8 cellular contexts compared by ENCODE assay signal in the genomic region with DNA sequence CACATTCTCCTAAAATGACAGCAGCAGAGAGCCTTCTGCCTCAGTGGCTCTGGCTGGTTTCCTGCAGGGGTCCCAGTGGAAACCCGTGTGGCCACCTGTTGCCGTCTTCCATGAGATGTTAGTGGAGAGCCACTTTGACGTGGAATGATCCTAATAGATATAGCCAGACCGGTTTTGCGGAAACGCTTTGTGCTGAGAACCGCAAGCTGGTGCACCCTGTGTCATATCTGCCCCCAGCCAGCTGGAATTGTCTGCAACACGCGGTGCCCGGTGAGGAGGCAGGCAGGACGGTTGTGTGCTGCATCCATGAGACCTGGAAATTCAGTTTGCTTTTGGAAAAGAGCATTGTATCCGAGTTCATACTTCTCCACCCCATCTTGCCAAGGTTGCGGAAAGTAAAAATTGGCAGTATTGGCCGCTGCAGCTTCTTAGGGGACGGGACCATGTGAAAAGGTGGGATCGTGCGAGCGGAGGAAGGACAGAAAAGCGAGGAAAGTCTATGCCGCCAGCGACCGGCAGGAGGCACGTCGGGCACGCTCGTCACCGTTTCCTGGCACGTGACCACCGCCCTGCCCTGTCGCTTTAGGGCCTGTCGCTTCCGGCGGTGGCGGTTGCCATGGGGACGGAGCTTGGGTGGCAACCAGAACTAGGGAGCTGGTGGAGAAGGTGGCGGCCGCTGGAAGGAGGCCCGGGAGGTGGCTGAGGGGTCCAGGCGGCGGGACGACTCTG. TPM values are rescaled to one million over a fixed set of nuclear protein-coding genes. Genes with fewer than 3 reads are reported as not detected.
DNase-seq lines count a peak whose midpoint lies in the region; ATAC-seq, FAIRE-seq and TF ChIP-seq lines count a peak whose summit lies in the region.

A gene with protein sequence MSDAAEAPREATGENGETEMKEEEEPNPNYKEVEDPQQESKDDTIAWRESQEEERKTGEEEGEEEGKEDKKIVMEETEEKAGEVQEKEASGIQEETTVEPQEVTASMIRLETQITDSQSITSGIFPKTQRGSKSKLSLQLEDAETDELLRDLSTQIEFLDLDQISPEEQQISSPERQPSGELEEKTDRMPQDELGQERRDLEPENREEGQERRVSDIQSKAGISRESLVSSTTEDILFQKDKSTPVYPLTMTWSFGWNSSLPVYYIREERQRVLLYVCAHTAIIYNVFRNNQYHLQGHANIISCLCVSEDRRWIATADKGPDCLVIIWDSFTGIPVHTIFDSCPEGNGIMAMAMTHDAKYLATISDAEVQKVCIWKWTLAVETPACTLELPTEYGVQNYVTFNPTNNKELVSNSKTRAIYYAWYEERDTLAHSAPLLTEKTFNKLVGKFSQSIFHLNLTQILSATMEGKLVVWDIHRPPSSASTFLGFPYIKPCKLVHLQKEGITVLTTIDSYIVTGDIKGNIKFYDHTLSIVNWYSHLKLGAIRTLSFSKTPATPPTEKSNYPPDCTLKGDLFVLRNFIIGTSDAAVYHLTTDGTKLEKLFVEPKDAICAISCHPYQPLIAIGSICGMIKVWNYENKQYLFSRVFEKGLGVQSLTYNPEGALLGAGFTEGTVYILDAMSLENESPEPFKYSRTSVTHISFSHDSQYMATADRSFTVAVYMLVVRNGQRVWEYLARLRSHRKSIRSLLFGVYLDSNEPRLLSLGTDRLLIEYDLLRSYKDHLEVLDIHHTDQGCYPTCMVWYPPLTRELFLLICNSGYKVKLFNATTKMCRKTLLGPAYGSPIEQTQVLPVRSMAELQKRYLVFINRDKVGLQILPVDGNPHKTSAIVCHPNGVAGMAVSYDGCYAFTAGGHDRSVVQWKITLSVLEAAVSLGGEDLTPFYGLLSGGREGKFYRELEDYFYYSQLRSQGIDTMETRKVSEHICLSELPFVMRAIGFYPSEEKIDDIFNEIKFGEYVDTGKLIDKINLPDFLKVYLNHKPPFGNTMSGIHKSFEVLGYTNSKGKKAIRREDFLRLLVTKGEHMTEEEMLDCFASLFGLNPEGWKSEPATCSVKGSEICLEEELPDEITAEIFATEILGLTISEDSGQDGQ (plus strand): TSS at position 643 of the 729 bp plus-strand sequence. CDS start 2,714 bp downstream, outside the sequence.

- ATAC-seq in HG02852 (IDR thresholded peaks at IDR 0.05; ENCODE audit: unreplicated experiment) (peak; percentile 88), right lobe of liver (peak; percentile 96 to 100 (median 98))

- H3K9me3 ChIP-seq in right lobe of liver, result no peaks in the 10 kb centered on the region

- H3K4me3 Mint-ChIP-seq in activated CD4-positive, alpha-beta T cell treated with anti-CD3 and anti-CD28 coated beads, Interleukin-2, amount 10 ng/mL, durations not matched to agents 24 days and 14 days, result peak within 1 kb of the TSS; percentile 81
- H3K4me3 Mint-ChIP-seq in dendritic cell treated with granulocyte-macrophage colony-stimulating factor and Interleukin-4, amounts not matched to agents 40 ng/mL and 50 ng/mL, for 4 days, result peak within 1 kb of the TSS; percentile 76

- peaks cover 16% of the 10 kb centered on the region for H3K4me1 Mint-ChIP-seq in activated CD4-positive, alpha-beta T cell treated with anti-CD3 and anti-CD28 coated beads, Interleukin-2, amount 10 ng/mL, durations not matched to agents 24 days and 14 days
- peaks cover 33% of the 10 kb centered on the region for H3K4me1 Mint-ChIP-seq in dendritic cell treated with granulocyte-macrophage colony-stimulating factor and Interleukin-4, amounts not matched to agents 40 ng/mL and 50 ng/mL, for 4 days (ENCODE audit: low read depth)

- intact Hi-C loops in activated CD4-positive, alpha-beta T cell treated with anti-CD3 and anti-CD28 coated beads, Interleukin-2, amount 10 ng/mL, durations not matched to agents 24 days and 14 days (cut with micrococcal nuclease), result loop anchor here (2.0 to 5.0 kb wide), 2 partner anchors 29 to 104 kb away; a partner anchor contains a TSS
- intact Hi-C loops in dendritic cell treated with granulocyte-macrophage colony-stimulating factor and Interleukin-4, amounts not matched to agents 40 ng/mL and 50 ng/mL, for 4 days (cut with micrococcal nuclease), result loop anchor here (1.0 to 5.0 kb wide), 2 partner anchors 30 to 104 kb away; a partner anchor contains a TSS
- intact Hi-C loops in right lobe of liver (cut with DNase I), result no loop called here

- peak; percentile 49 to 94 (median 69) for TF ChIP-seq CTCF in right lobe of liver (IDR thresholded peaks at IDR 0.05)

- peaks cover 0 to 8% (median 0%) of the 10 kb centered on the region in 4 donors for H3K4me1 ChIP-seq in right lobe of liver

- DNase-seq in GM12891 (ENCODE audit: insufficient read length, low spot score) (peak; percentile 89), NCI-H2081 (lab: John Stamatoyannopoulos, UW) (peak; percentile 95 to 97), right lobe of liver (peak; percentile 99), HCEC 1CT (no peak)
- peak; percentile 99 for DNase-seq in activated CD4-positive, alpha-beta T cell treated with anti-CD3 and anti-CD28 coated beads, Interleukin-2, amount 10 ng/mL, durations not matched to agents 24 days and 14 days
- DNase-seq in stimulated activated CD4-positive, alpha-beta T cell treated with anti-CD3 and anti-CD28 coated beads, Interleukin-4, amount 100 ng/mL, for 24 hours, result peak; percentile 95

- 25% methylated on average over 17 of the region's 41 CpGs for WGBS in right lobe of liver (ENCODE audit: insufficient coverage, low coverage, low lambda C conversion rate, missing lambda C conversion rate)

- H3K4me3 ChIP-seq in right lobe of liver, result peak within 1 kb of the TSS; percentile 37 to 51 (median 39)

- no peaks in the 10 kb centered on the region for H3K27me3 ChIP-seq in right lobe of liver

- no peak; the same call in 1 of the 2 replicates for TF ChIP-seq POLR2A in GM12891 (IDR thresholded peaks at IDR 0.05; ENCODE audit: low read depth, low read length)
- TF ChIP-seq POLR2A in right lobe of liver (IDR thresholded peaks at IDR 0.05), result no peak

- H3K27ac Mint-ChIP-seq in activated CD4-positive, alpha-beta T cell treated with anti-CD3 and anti-CD28 coated beads, Interleukin-2, amount 10 ng/mL, durations not matched to agents 24 days and 14 days, result peak within 1 kb of the TSS; percentile 92
- peak within 1 kb of the TSS; percentile 78 for H3K27ac Mint-ChIP-seq in dendritic cell treated with granulocyte-macrophage colony-stimulating factor and Interleukin-4, amounts not matched to agents 40 ng/mL and 50 ng/mL, for 4 days

- peak within 1 kb of the TSS in 2 of 3 donors; percentile 10 to 23 for H3K27ac ChIP-seq in right lobe of liver

- no peaks in the 10 kb centered on the region for H3K9me3 Mint-ChIP-seq in activated CD4-positive, alpha-beta T cell treated with anti-CD3 and anti-CD28 coated beads, Interleukin-2, amount 10 ng/mL, durations not matched to agents 24 days and 14 days
- no peaks in the 10 kb centered on the region for H3K9me3 Mint-ChIP-seq in dendritic cell treated with granulocyte-macrophage colony-stimulating factor and Interleukin-4, amounts not matched to agents 40 ng/mL and 50 ng/mL, for 4 days

- FAIRE-seq in GM12891 (lab: Jason Lieb, UNC), result peak; percentile 99

- peaks cover 0 to 30% (median 14%) of the 10 kb centered on the region in 4 donors for H3K36me3 ChIP-seq in right lobe of liver

- H3K27me3 Mint-ChIP-seq in activated CD4-positive, alpha-beta T cell treated with anti-CD3 and anti-CD28 coated beads, Interleukin-2, amount 10 ng/mL, durations not matched to agents 24 days and 14 days, result no peaks in the 10 kb centered on the region
- no peaks in the 10 kb centered on the region for H3K27me3 Mint-ChIP-seq in dendritic cell treated with granulocyte-macrophage colony-stimulating factor and Interleukin-4, amounts not matched to agents 40 ng/mL and 50 ng/mL, for 4 days

- peaks cover 21% of the 10 kb centered on the region for H3K36me3 Mint-ChIP-seq in activated CD4-positive, alpha-beta T cell treated with anti-CD3 and anti-CD28 coated beads, Interleukin-2, amount 10 ng/mL, durations not matched to agents 24 days and 14 days (ENCODE audit: low read depth)
- peaks cover 47% of the 10 kb centered on the region for H3K36me3 Mint-ChIP-seq in dendritic cell treated with granulocyte-macrophage colony-stimulating factor and Interleukin-4, amounts not matched to agents 40 ng/mL and 50 ng/mL, for 4 days (ENCODE audit: low read depth)

TF ChIP-seq in GM12891, 5 proteins besides CTCF, POLR2A, EP300 and RAD21:
- no peak for TF ChIP-seq TAF1 (IDR thresholded peaks at IDR 0.05; ENCODE audit: low read depth, low read length)
- peak; percentile 25; the same call in 1 of the 2 replicates for TF ChIP-seq POLR2AphosphoS5 (IDR thresholded peaks at IDR 0.05; ENCODE audit: low read depth, low read length)
TF ChIP-seq in GM12891: peak in this region for 1.

RNA-seq across cellular contexts. Expression of the gene that starts here (rescaled TPM):
- polyA plus RNA-seq in GM12891 (2012; ENCODE audit: low read depth, missing spikeins), result 1.8 TPM
- 0.85 and 1.1 TPM in 2 replicates for total RNA-seq in activated CD4-positive, alpha-beta T cell treated with anti-CD3 and anti-CD28 coated beads, Interleukin-2, amount 10 ng/mL, durations not matched to agents 24 days and 14 days
- 1 to 10 TPM; 1.0 to 6.2 (median 2.4) TPM for total RNA-seq in right lobe of liver

Comparison
In these comparisons a context has a peak if more than half of its experiments do, and no peak if none do; other contexts are left out.
1. intact Hi-C loops: an anchor here in activated CD4-positive, alpha-beta T cell treated with anti-CD3 and anti-CD28 coated beads, Interleukin-2, amount 10 ng/mL, durations not matched to agents 24 days and 14 days (2.0 to 5.0 kb wide) and dendritic cell treated with granulocyte-macrophage colony-stimulating factor and Interleukin-4, amounts not matched to agents 40 ng/mL and 50 ng/mL, for 4 days (1.0 to 5.0 kb wide); none called in right lobe of liver.